ENCODE assay signal across 9 cellular contexts in the genomic region with DNA sequence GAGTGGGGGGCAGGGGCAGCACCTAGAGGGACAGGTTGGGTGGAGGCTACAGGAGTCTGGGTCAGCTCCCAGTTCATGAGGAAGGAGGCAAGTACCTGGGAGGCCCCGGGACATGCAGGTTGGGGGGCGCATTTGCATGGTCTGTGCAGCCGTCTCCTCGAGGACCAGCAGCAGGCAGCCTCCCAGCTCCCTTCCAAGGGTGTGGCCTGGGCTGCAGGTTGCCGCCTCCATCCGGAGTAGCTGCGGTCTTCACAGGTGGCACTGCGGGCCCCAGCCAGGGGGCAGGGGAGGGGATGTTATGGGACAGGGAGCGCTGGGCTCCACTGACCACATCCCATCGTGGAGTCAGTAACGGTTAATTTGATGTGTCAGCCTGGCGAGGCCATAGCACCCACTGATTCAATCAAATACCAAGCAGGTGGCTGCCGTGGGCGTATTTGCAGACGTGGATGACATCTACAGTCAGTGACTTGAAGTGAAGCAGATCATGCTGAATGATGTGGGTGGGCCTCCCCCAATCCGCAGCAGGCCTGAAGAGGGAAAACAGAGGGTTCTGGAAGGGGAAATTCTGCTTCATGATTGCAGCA.
A peak's percentile ranks its signal among the peaks of the same experiment; 100 is the strongest.
DNase-seq lines count a peak whose midpoint lies in the region; ATAC-seq and TF ChIP-seq lines count a peak whose summit lies in the region.
"Had no signal": no experiment of that assay in that cellular context is flagged by ENCODE, and none has a peak within 500 bp of the region (broad histone marks: within the 10 kb centered on the region; RNA-seq: fewer than 3 reads in every experiment).

No MANE protein-coding gene starts in this region.

- no peak for TF ChIP-seq POLR2A in IMR-90 (IDR thresholded peaks at IDR 0.05; ENCODE audit: low read depth, low read length)
- TF ChIP-seq POLR2A in thyroid gland (IDR thresholded peaks at IDR 0.05) = no peak

- H3K79me2 ChIP-seq in smooth muscle cell (ENCODE audit: low read depth) = no peaks in the 10 kb centered on the region

- no peaks in the 10 kb centered on the region for H3K27me3 Mint-ChIP-seq in activated naive CD8-positive, alpha-beta T cell treated with anti-CD3 and anti-CD28 coated beads for 36 hours

- no peak overlapping the region for H3K27ac ChIP-seq in IMR-90 (ENCODE audit: insufficient read depth, low read length)
- no peak overlapping the region for H3K27ac ChIP-seq in smooth muscle cell (ENCODE audit: low read depth)
- no peak overlapping the region for H3K27ac ChIP-seq in thyroid gland

- CTCF ChIA-PET in IMR-90 (lab: Yijun Ruan, JAX) = no interaction called here

- peaks cover 8% of the 10 kb centered on the region; the same call in 1 of the 2 replicates for H3K9me1 ChIP-seq in IMR-90 (ENCODE audit: insufficient read depth, low read length)

- H3K4ac ChIP-seq in IMR-90 (ENCODE audit: low read depth, low read length) = no peak overlapping the region

- H2AK9ac ChIP-seq in IMR-90 (replicated peaks; ENCODE audit: low read depth, low read length, poor library complexity) = no peak overlapping the region

- H4K20me1 ChIP-seq in IMR-90 (ENCODE audit: insufficient read depth, low read length) = no peaks in the 10 kb centered on the region
- no peaks in the 10 kb centered on the region for H4K20me1 ChIP-seq in smooth muscle cell (ENCODE audit: low read depth)

- no TSS peak for BruUV-seq in IMR-90 (replicated peaks; lab: Mats Ljungman, UMichigan)

- no peak overlapping the region for H2BK120ac ChIP-seq in IMR-90 (ENCODE audit: low read depth, low read length)

- peak overlapping the region; percentile 70 for H3K27ac Mint-ChIP-seq in activated naive CD8-positive, alpha-beta T cell treated with anti-CD3 and anti-CD28 coated beads for 36 hours

- H3K9me3 ChIP-seq in IMR-90 (ENCODE audit: control insufficient read depth, insufficient read depth, low read length) = no peaks in the 10 kb centered on the region
- H3K9me3 ChIP-seq in smooth muscle cell (replicated peaks; ENCODE audit: low read depth) = no peaks in the 10 kb centered on the region
- no peaks in the 10 kb centered on the region for H3K9me3 ChIP-seq in thyroid gland

- H3K4me3 ChIP-seq in IMR-90 (ENCODE audit: insufficient read depth, low read depth, low read length) (no peak overlapping the region), smooth muscle cell (no peak overlapping the region), thyroid gland (replicated peaks in 1 of 3) (no peak overlapping the region)

- no peak overlapping the region for H3K56ac ChIP-seq in IMR-90 (ENCODE audit: extremely low read depth, insufficient read depth, low read length)

- H3K36me3 ChIP-seq in IMR-90 (ENCODE audit: control insufficient read depth, insufficient read depth, low read length) = no peaks in the 10 kb centered on the region
- no peaks in the 10 kb centered on the region for H3K36me3 ChIP-seq in smooth muscle cell (ENCODE audit: low read depth)
- H3K36me3 ChIP-seq in thyroid gland = no peaks in the 10 kb centered on the region

- H3K79me1 ChIP-seq in IMR-90 (ENCODE audit: low read depth in 1 of 2, low read length in 2 of 2) = no peaks in the 10 kb centered on the region

- H4K91ac ChIP-seq in IMR-90 (ENCODE audit: insufficient read depth, low read depth, low read length) = no peak overlapping the region

- POLR2A ChIA-PET in IMR-90 (lab: Charles Lee; ENCODE audit: unreplicated experiment) = no interaction called here

- H4K5ac ChIP-seq in IMR-90 (ENCODE audit: low read depth, low read length) = no peak overlapping the region

- in situ Hi-C loops in IMR-90 (cut with MboI; ENCODE audit: low sequenced_read_pairs) = no loop called here

- no peak overlapping the region for H2BK15ac ChIP-seq in IMR-90 (ENCODE audit: low read depth, low read length)

- H2AFZ ChIP-seq in IMR-90 (replicated peaks; ENCODE audit: low read length, poor library complexity) (peak overlapping the region; percentile 6), smooth muscle cell (ENCODE audit: low read depth) (no peak overlapping the region)

- H2BK20ac ChIP-seq in IMR-90 (ENCODE audit: low read depth, low read length) = no peak overlapping the region

- no peak overlapping the region for H3K23ac ChIP-seq in IMR-90 (ENCODE audit: low read depth, low read length)

- no peaks in the 10 kb centered on the region for H3K36me3 Mint-ChIP-seq in activated naive CD8-positive, alpha-beta T cell treated with anti-CD3 and anti-CD28 coated beads for 36 hours
- H3K36me3 Mint-ChIP-seq: natural killer cell had no signal

- peaks cover 8% of the 10 kb centered on the region for H3K4me1 Mint-ChIP-seq in activated naive CD8-positive, alpha-beta T cell treated with anti-CD3 and anti-CD28 coated beads for 36 hours

- no peak overlapping the region for H4K8ac ChIP-seq in IMR-90 (ENCODE audit: low read depth in 2 of 2, low read length in 2 of 2)

- intact Hi-C loops in IMR-90 (cut with micrococcal nuclease) (no loop called here), thyroid gland (cut with DNase I) (no loop called here)

- no peak overlapping the region for H3K18ac ChIP-seq in IMR-90 (ENCODE audit: low read depth, low read length)

- dilution Hi-C loops in IMR-90 (cut with HindIII; ENCODE audit: low sequenced_read_pairs, unreplicated experiment) = no loop called here

- H2AK5ac ChIP-seq in IMR-90 (ENCODE audit: low read depth, low read length) = no peak overlapping the region

- no peaks in the 10 kb centered on the region for H3F3A ChIP-seq in smooth muscle cell (ENCODE audit: low read depth)

- no peaks in the 10 kb centered on the region for H3K9me3 Mint-ChIP-seq in activated naive CD8-positive, alpha-beta T cell treated with anti-CD3 and anti-CD28 coated beads for 36 hours
- H3K9me3 Mint-ChIP-seq: natural killer cell had no signal

- H3K4me1 ChIP-seq in IMR-90 (ENCODE audit: control insufficient read depth, insufficient read depth, low read length) = no peaks in the 10 kb centered on the region
- no peaks in the 10 kb centered on the region for H3K4me1 ChIP-seq in smooth muscle cell (ENCODE audit: low read depth)
- peaks cover 10 to 26% of the 10 kb centered on the region in 2 donors for H3K4me1 ChIP-seq in thyroid gland

- no peak overlapping the region for H2BK5ac ChIP-seq in IMR-90 (ENCODE audit: low read depth, low read length, poor library complexity, severe bottlenecking)

- no peak overlapping the region for H3K4me2 ChIP-seq in IMR-90 (ENCODE audit: low read depth, low read length)
- H3K4me2 ChIP-seq in smooth muscle cell = no peak overlapping the region

- no peak overlapping the region for H3K4me3 Mint-ChIP-seq in activated naive CD8-positive, alpha-beta T cell treated with anti-CD3 and anti-CD28 coated beads for 36 hours
- H3K4me3 Mint-ChIP-seq: natural killer cell had no signal

- no peak overlapping the region for H3K9ac ChIP-seq in IMR-90 (ENCODE audit: low read depth, low read length)
- H3K9ac ChIP-seq in smooth muscle cell (ENCODE audit: low read depth) = no peak overlapping the region

- no peak overlapping the region for H3K14ac ChIP-seq in IMR-90 (replicated peaks; ENCODE audit: low read depth, low read length)

- H3K27me3 ChIP-seq in IMR-90 (ENCODE audit: control insufficient read depth, insufficient read depth, low read length) (peaks cover 12% of the 10 kb centered on the region), smooth muscle cell (ENCODE audit: low read depth) (no peaks in the 10 kb centered on the region), thyroid gland (no peaks in the 10 kb centered on the region)

- no peak for TF ChIP-seq RAD21 in IMR-90 (IDR thresholded peaks at IDR 0.05; ENCODE audit: low read length)

- no CpG with 5 or more reads among the region's 16 CpGs for WGBS in IMR-90 (ENCODE audit: extremely low coverage in 2 of 2, insufficient read length in 1 of 2), 2 experiments
- 80% methylated on average over 16 of the region's 16 CpGs for WGBS in smooth muscle cell (ENCODE audit: low lambda C conversion rate)
- 92 to 94% methylated on average over 5 to 16 of the region's 16 CpGs for WGBS in thyroid gland, 2 donors

- TF ChIP-seq CTCF in IMR-90 (conservative IDR thresholded peaks at IDR 0.05; ENCODE audit: low read depth, low read length) = no peak
- no peak for TF ChIP-seq CTCF in smooth muscle cell (IDR thresholded peaks at IDR 0.05; ENCODE audit: borderline replicate concordance, insufficient read depth, poor library complexity, severe bottlenecking)
- no peak for TF ChIP-seq CTCF in thyroid gland (IDR thresholded peaks at IDR 0.05)

- DNase-seq in IMR-90 (no peak), smooth muscle cell (lab: John Stamatoyannopoulos, UW; ENCODE audit: unreplicated experiment) (no peak), islet precursor cell (no peak), thyroid gland (no peak)
- peak; percentile 66 for DNase-seq in activated naive CD8-positive, alpha-beta T cell treated with anti-CD3 and anti-CD28 coated beads for 36 hours
- DNase-seq in stimulated activated CD4-positive, alpha-beta T cell treated with anti-CD3 and anti-CD28 coated beads, TNF-alpha, amount 100 ng/mL, for 1 hour (ENCODE audit: low read depth in 3 of 3, low spot score in 1 of 3) = peak; percentile 4 to 55 (median 5)
- DNase-seq: natural killer cell had no signal

- ATAC-seq in GM19025 (IDR thresholded peaks at IDR 0.05; ENCODE audit: low read depth, unreplicated experiment) = peak; percentile 79
- no peak for ATAC-seq in IMR-90 (ENCODE audit: low read depth)
- no peak for ATAC-seq in HG02763 (IDR thresholded peaks at IDR 0.05; ENCODE audit: unreplicated experiment)

TF ChIP-seq in IMR-90, 13 proteins besides CTCF, POLR2A, EP300 and RAD21 (continues in another document):
- no peak for TF ChIP-seq BHLHE40 (IDR thresholded peaks at IDR 0.05; ENCODE audit: low read depth, low read length)
- no peak for TF ChIP-seq MAZ (IDR thresholded peaks at IDR 0.05; ENCODE audit: borderline replicate concordance, low read depth, low read length)
- no peak for TF ChIP-seq MXI1 (IDR thresholded peaks at IDR 0.05; ENCODE audit: borderline replicate concordance, low read depth, low read length)
- no peak for TF ChIP-seq FOS (IDR thresholded peaks at IDR 0.05; ENCODE audit: low read depth, low read length)
- TF ChIP-seq MAFK (IDR thresholded peaks at IDR 0.05; ENCODE audit: low read depth, low read length) = no peak
- no peak for TF ChIP-seq NFE2L2 (IDR thresholded peaks at IDR 0.05; ENCODE audit: low read depth, low read length)
- TF ChIP-seq CEBPB (IDR thresholded peaks at IDR 0.05; ENCODE audit: low read depth, low read length) = no peak
- no peak for TF ChIP-seq SMC3 (IDR thresholded peaks at IDR 0.05; ENCODE audit: low read depth, low read length)
- no peak for TF ChIP-seq RFX5 (IDR thresholded peaks at IDR 0.05; ENCODE audit: low read depth, low read length)
- no peak for TF ChIP-seq CHD1 (IDR thresholded peaks at IDR 0.05; ENCODE audit: low read depth, low read length)

Comparison
In these comparisons a context has a peak if more than half of its experiments do, and no peak if none do; other contexts are left out.
1. DNase-seq: peak in activated naive CD8-positive, alpha-beta T cell treated with anti-CD3 and anti-CD28 coated beads for 36 hours (single experiment) and stimulated activated CD4-positive, alpha-beta T cell treated with anti-CD3 and anti-CD28 coated beads, TNF-alpha, amount 100 ng/mL, for 1 hour (3 of 3); none in IMR-90 (single experiment), smooth muscle cell (single experiment), islet precursor cell (single experiment) and thyroid gland (0 of 2).